ENCODE assay signal across 9 cellular contexts in genomic region chr15:73983211-73983727, GRCh38. TPM values are rescaled to one million over a fixed set of nuclear protein-coding genes. Genes with fewer than 3 reads are reported as not detected.
DNase-seq lines count a peak whose midpoint lies in the region; ATAC-seq, FAIRE-seq and TF ChIP-seq lines count a peak whose summit lies in the region.
"Had no signal": no experiment of that assay in that cellular context is flagged by ENCODE, and none has a peak within 500 bp of the region (broad histone marks: within the 10 kb centered on the region; RNA-seq: fewer than 3 reads in every experiment).

No MANE protein-coding gene starts in this region.

- H3K23ac ChIP-seq in IMR-90 (ENCODE audit: low read depth, low read length), result peak overlapping the region; percentile 94

- H3K4me2 ChIP-seq in A549 (peak overlapping the region; percentile 32; the same call in 1 of the 3 replicates), IMR-90 (ENCODE audit: low read depth, low read length) (peak overlapping the region; percentile 66)

- peak overlapping the region; percentile 92 for H4K91ac ChIP-seq in IMR-90 (ENCODE audit: insufficient read depth, low read depth, low read length)

- H3K4me1 ChIP-seq in A549 (peaks cover 22% of the 10 kb centered on the region), IMR-90 (ENCODE audit: control insufficient read depth, insufficient read depth, low read length) (peaks cover 42% of the 10 kb centered on the region), muscle layer of duodenum (ENCODE audit: control insufficient read depth in 1 of 2, insufficient read depth in 2 of 2, low read length in 2 of 2) (peaks cover 9 to 37% of the 10 kb centered on the region in 2 donors)

- H3K14ac ChIP-seq in IMR-90 (replicated peaks; ENCODE audit: low read depth, low read length), result peak overlapping the region; percentile 81

- H2BK5ac ChIP-seq in IMR-90 (ENCODE audit: low read depth, low read length, poor library complexity, severe bottlenecking), result peak overlapping the region; percentile 97

- no TSS peak for BruUV-seq in IMR-90 (replicated peaks; lab: Mats Ljungman, UMichigan)

- ATAC-seq in A549 (peak; percentile 75 to 82; a peak in 4 of 6 replicates), IMR-90 (ENCODE audit: low read depth) (peak; percentile 74), HG03571 (IDR thresholded peaks at IDR 0.05; ENCODE audit: unreplicated experiment) (no peak), HG02840 (IDR thresholded peaks at IDR 0.05; ENCODE audit: low FRiP score, unreplicated experiment) (no peak)

- no peaks in the 10 kb centered on the region for H4K20me1 ChIP-seq in IMR-90 (ENCODE audit: insufficient read depth, low read length)

- peak overlapping the region; percentile 63 to 94 for H4K8ac ChIP-seq in IMR-90 (ENCODE audit: low read depth in 2 of 2, low read length in 2 of 2)

- H3K9me1 ChIP-seq in IMR-90 (ENCODE audit: insufficient read depth, low read length), result peaks cover 28% of the 10 kb centered on the region

- peak overlapping the region; percentile 68 for H2AK9ac ChIP-seq in IMR-90 (replicated peaks; ENCODE audit: low read depth, low read length, poor library complexity)

- in situ Hi-C loops in IMR-90 (cut with MboI; ENCODE audit: low sequenced_read_pairs), result no loop called here

- intact Hi-C loops in IMR-90 (cut with micrococcal nuclease), result no loop called here

- no peak for TF ChIP-seq POLR2A in A549 (IDR thresholded peaks at IDR 0.05; ENCODE audit: low read length)
- no peak; the same call in 1 of the 2 replicates for TF ChIP-seq POLR2A in IMR-90 (IDR thresholded peaks at IDR 0.05; ENCODE audit: low read depth, low read length)

- TF ChIP-seq CTCF in A549 (IDR thresholded peaks at IDR 0.05) (no peak), IMR-90 (conservative IDR thresholded peaks at IDR 0.05; ENCODE audit: low read depth, low read length) (no peak), GM10248 (IDR thresholded peaks at IDR 0.05; ENCODE audit: control extremely low read depth, extremely low read depth, low read depth, missing control alignments) (no peak)

- no peaks in the 10 kb centered on the region for H3K9me3 ChIP-seq in A549
- no peaks in the 10 kb centered on the region for H3K9me3 ChIP-seq in IMR-90 (ENCODE audit: control insufficient read depth, insufficient read depth, low read length)
- no peaks in the 10 kb centered on the region for H3K9me3 ChIP-seq in muscle layer of duodenum (ENCODE audit: control insufficient read depth in 1 of 2, low read length in 2 of 2)

- DNase-seq in A549 (ENCODE audit: low read depth in 1 of 2, low spot score in 1 of 2) (no peak), IMR-90 (peak; percentile 77), cerebellum (ENCODE audit: low spot score) (peak; percentile 77), islet precursor cell (no peak), GM10248 (ENCODE audit: extremely low spot score) (no peak)

- H3K56ac ChIP-seq in IMR-90 (ENCODE audit: extremely low read depth, insufficient read depth, low read length), result peak overlapping the region; percentile 68; the same call in 1 of the 2 replicates

- peak overlapping the region; percentile 95 for H3K4ac ChIP-seq in IMR-90 (ENCODE audit: low read depth, low read length)

- TF ChIP-seq RAD21 in A549 (conservative IDR thresholded peaks at IDR 0.05 in 1 of 2, IDR thresholded peaks at IDR 0.05 in 1 of 2), result no peak
- TF ChIP-seq RAD21 in IMR-90 (IDR thresholded peaks at IDR 0.05; ENCODE audit: low read length), result no peak; the same call in 1 of the 2 replicates

- POLR2A ChIA-PET in A549 (lab: Yijun Ruan, JAX), result no interaction called here
- POLR2A ChIA-PET in IMR-90 (lab: Charles Lee; ENCODE audit: unreplicated experiment), result interaction anchor here (1.6 kb wide), 1 partner anchor 11 kb away, joined by 5 read pairs; the partner anchor contains the start of gene PML
- POLR2A ChIA-PET in GM10248 (lab: Yijun Ruan, JAX), result no interaction called here

- H3K27ac ChIP-seq in A549, result peak overlapping the region; percentile 35 to 71; a peak in 3 of 6 replicates
- peak overlapping the region; percentile 92 for H3K27ac ChIP-seq in IMR-90 (ENCODE audit: insufficient read depth, low read length)
- peak overlapping the region; percentile 37 for H3K27ac ChIP-seq in muscle layer of duodenum (ENCODE audit: low read length)

- CTCF ChIA-PET in A549 (lab: Yijun Ruan, JAX), result interaction anchor here (0.7 to 6.5 kb wide), 8 partner anchors 9 to 339 kb away, joined by 3 to 46 read pairs (median 4); partner anchors contain the start of gene STOML1
- CTCF ChIA-PET in IMR-90 (lab: Yijun Ruan, JAX), result interaction anchor here (0.9 to 1.3 kb wide), 2 partner anchors 9 to 10 kb away, joined by 4 read pairs; partner anchors contain the start of gene STOML1
- CTCF ChIA-PET in GM10248 (lab: Yijun Ruan, JAX), result interaction anchor here (0.8 to 3.5 kb wide), 5 partner anchors 9 to 34 kb away, joined by 3 to 17 read pairs (median 3); no protein-coding TSS in a partner anchor

- H2AFZ ChIP-seq in IMR-90 (replicated peaks; ENCODE audit: low read length, poor library complexity), result peak overlapping the region; percentile 88

- no peaks in the 10 kb centered on the region for H3K27me3 ChIP-seq in IMR-90 (ENCODE audit: control insufficient read depth, insufficient read depth, low read length)
- no peaks in the 10 kb centered on the region for H3K27me3 ChIP-seq in muscle layer of duodenum (ENCODE audit: low read depth, low read length)

- dilution Hi-C loops in IMR-90 (cut with HindIII; ENCODE audit: low sequenced_read_pairs, unreplicated experiment), result no loop called here

- H3K9ac ChIP-seq in IMR-90 (ENCODE audit: low read depth, low read length), result peak overlapping the region; percentile 57

- no peak for FAIRE-seq in A549 (lab: Jason Lieb, UNC)
- FAIRE-seq: G401.6 had no signal

- no peak for TF ChIP-seq EP300 in A549 (IDR thresholded peaks at IDR 0.05)

- 53% methylated on average over 6 of the region's 10 CpGs for WGBS in A549 (ENCODE audit: missing lambda C conversion rate)
- 26% methylated on average over 8 of the region's 10 CpGs; no CpG with 5 or more reads in 1 of the 2 experiments for WGBS in IMR-90 (ENCODE audit: extremely low coverage in 2 of 2, insufficient read length in 1 of 2), 2 experiments

- H3K4me3 ChIP-seq in A549, result no peak overlapping the region
- no peak overlapping the region for H3K4me3 ChIP-seq in IMR-90 (ENCODE audit: insufficient read depth, low read depth, low read length)
- H3K4me3 ChIP-seq in muscle layer of duodenum (ENCODE audit: low read depth in 1 of 2, low read length in 2 of 2), result peak overlapping the region in 1 of 2 donors; percentile 26

- H2AK5ac ChIP-seq in IMR-90 (ENCODE audit: low read depth, low read length), result peak overlapping the region; percentile 96

- peak overlapping the region; percentile 90 for H3K18ac ChIP-seq in IMR-90 (ENCODE audit: low read depth, low read length)

- peak overlapping the region; percentile 64; the same call in 1 of the 3 replicates for H2BK15ac ChIP-seq in IMR-90 (ENCODE audit: low read depth, low read length)

- H3K79me1 ChIP-seq in IMR-90 (ENCODE audit: low read depth in 1 of 2, low read length in 2 of 2), result peaks cover 0 to 15% of the 10 kb centered on the region in 2 experiments; a peak in 2 of 4 replicates

- H4K5ac ChIP-seq in IMR-90 (ENCODE audit: low read depth, low read length), result peak overlapping the region; percentile 92

- H2BK120ac ChIP-seq in IMR-90 (ENCODE audit: low read depth, low read length), result peak overlapping the region; percentile 83

- peak overlapping the region; percentile 96 for H2BK20ac ChIP-seq in IMR-90 (ENCODE audit: low read depth, low read length)

- no peaks in the 10 kb centered on the region for H3K36me3 ChIP-seq in IMR-90 (ENCODE audit: control insufficient read depth, insufficient read depth, low read length)
- peaks cover 0 to 8% of the 10 kb centered on the region in 2 donors for H3K36me3 ChIP-seq in muscle layer of duodenum (ENCODE audit: control insufficient read depth in 1 of 2, insufficient read depth in 2 of 2, low read length in 2 of 2)

TF ChIP-seq in A549, 52 proteins besides CTCF, POLR2A, EP300 and RAD21 (continues in another document):
- TF ChIP-seq RCOR1 (IDR thresholded peaks at IDR 0.05; ENCODE audit: low read depth, low read length), result no peak

TF ChIP-seq in IMR-90, 13 proteins besides CTCF, POLR2A, EP300 and RAD21 (continues in another document):
- TF ChIP-seq CEBPB (IDR thresholded peaks at IDR 0.05; ENCODE audit: low read depth, low read length) (no peak), FOS (IDR thresholded peaks at IDR 0.05; ENCODE audit: low read depth, low read length) (peak; percentile 72)

RNA-seq across cellular contexts. Expression of gene STOML1, which starts 8.8 kb away (rescaled TPM):
- polyA plus RNA-seq in A549 (2011; rRNA removed), result 3.5 and 4.3 TPM in 2 replicates
- polyA plus RNA-seq in A549 (2012; cell fraction: cytosol; rRNA removed), result 7.6 and 8.0 TPM in 2 replicates
- polyA plus RNA-seq in A549 (2012; cell fraction: nucleus; rRNA removed), result 12.0 and 14.7 TPM in 2 replicates
- polyA plus RNA-seq in A549 (2017; fragmentation: RNase III; extraction: RNeasy Plus Mini Kit Qiagen cat#74134 plus additional on column Dnase treatment), result 4.9 to 6.3 TPM (median 5.7 TPM) in 3 replicates
- polyA minus RNA-seq in A549 (2011; rRNA and poly(A)+ RNA removed), result 3.6 and 5.4 TPM in 2 replicates
- total RNA-seq in IMR-90 (2012; rRNA removed), result 11.8 and 12.5 TPM in 2 replicates
- 21.2 and 25.0 TPM in 2 replicates for polyA plus RNA-seq in IMR-90 (2012; rRNA removed)
- 15.0 and 22.2 TPM in 2 replicates for polyA plus RNA-seq in IMR-90 (2012; cell fraction: cytosol; rRNA removed)
- 13.0 and 29.7 TPM in 2 replicates for polyA plus RNA-seq in IMR-90 (2012; cell fraction: nucleus; rRNA removed; ENCODE audit: low replicate concordance)
- 14.2 TPM for total RNA-seq in cerebellum

RNA-seq across cellular contexts. Expression of gene PML, which starts 11.2 kb away (rescaled TPM):
- polyA plus RNA-seq in A549 (2011; rRNA removed) (2.1 and 3.9 TPM in 2 replicates), A549 (2017; fragmentation: RNase III; extraction: RNeasy Plus Mini Kit Qiagen cat#74134 plus additional on column Dnase treatment) (7.8 to 8.5 TPM (median 8.4 TPM) in 3 replicates), IMR-90 (2012; rRNA removed) (22.6 and 23.1 TPM in 2 replicates)
- 5.9 and 7.9 TPM in 2 replicates for polyA plus RNA-seq in A549 (2012; cell fraction: cytosol; rRNA removed)
- 14.7 and 25.7 TPM in 2 replicates for polyA plus RNA-seq in A549 (2012; cell fraction: nucleus; rRNA removed)
- 5.6 and 6.2 TPM in 2 replicates for polyA minus RNA-seq in A549 (2011; rRNA and poly(A)+ RNA removed)
- total RNA-seq in IMR-90 (2012; rRNA removed) (8.8 and 10.3 TPM in 2 replicates), cerebellum (13.1 TPM)
- 28.1 and 29.3 TPM in 2 replicates for polyA plus RNA-seq in IMR-90 (2012; cell fraction: cytosol; rRNA removed)
- 43.2 and 105 TPM in 2 replicates for polyA plus RNA-seq in IMR-90 (2012; cell fraction: nucleus; rRNA removed; ENCODE audit: low replicate concordance)

RNA-seq across cellular contexts. Expression of gene LOXL1, which starts 57.0 kb away (rescaled TPM):
- polyA plus RNA-seq in A549 (2011; rRNA removed), result 0.65 and 0.90 TPM in 2 replicates
- polyA plus RNA-seq in A549 (2012; cell fraction: cytosol; rRNA removed), result 0.67 and 1.4 TPM in 2 replicates
- 0.58 and 0.61 TPM in 2 replicates for polyA plus RNA-seq in A549 (2012; cell fraction: nucleus; rRNA removed)
- 0.29 to 0.62 TPM (median 0.44 TPM) in 3 replicates for polyA plus RNA-seq in A549 (2017; fragmentation: RNase III; extraction: RNeasy Plus Mini Kit Qiagen cat#74134 plus additional on column Dnase treatment)
- not detected in 2 replicates for polyA minus RNA-seq in A549 (2011; rRNA and poly(A)+ RNA removed)
- total RNA-seq in IMR-90 (2012; rRNA removed), result 146 and 148 TPM in 2 replicates
- polyA plus RNA-seq in IMR-90 (2012; rRNA removed), result 311 and 332 TPM in 2 replicates
- 118 and 403 TPM in 2 replicates for polyA plus RNA-seq in IMR-90 (2012; cell fraction: cytosol; rRNA removed)
- 211 and 331 TPM in 2 replicates for polyA plus RNA-seq in IMR-90 (2012; cell fraction: nucleus; rRNA removed; ENCODE audit: low replicate concordance)
- 5.5 TPM for total RNA-seq in cerebellum

Comparison
In these comparisons a context has a peak if more than half of its experiments do, and no peak if none do; other contexts are left out.
1. ATAC-seq: peak in A549 (2 of 2) and IMR-90 (single experiment); none in HG03571 (single experiment) and HG02840 (single experiment).
2. DNase-seq: peak in IMR-90 (single experiment) and cerebellum (single experiment); none in A549 (0 of 2), islet precursor cell (single experiment) and GM10248 (single experiment).
3. H3K27ac ChIP-seq: peak in every context shown above with its lines; median percentile 92 in IMR-90; 53 in A549; 37 in muscle layer of duodenum.
4. RNA of gene LOXL1, which starts 57.0 kb away (total RNA-seq): 146 to 148 TPM in IMR-90; 5.5 TPM in cerebellum (single experiment); every median in the first group is over 10 times any median in the second.